Comparison of ENCODE assay signal across 7 cellular contexts in genomic region chr1:114482585-114482984, GRCh38. TPM values are rescaled to one million over a fixed set of nuclear protein-coding genes. Genes with fewer than 3 reads are reported as not detected.
DNase-seq lines count a peak whose midpoint lies in the region; ATAC-seq and TF ChIP-seq lines count a peak whose summit lies in the region.

No MANE protein-coding gene starts in this region.

- H3K27ac ChIP-seq in GM23338 (ENCODE audit: low read depth) (no peak overlapping the region), OCI-LY7 (ENCODE audit: low read depth, low read length, poor library complexity, severe bottlenecking) (peak overlapping the region; percentile 72)

- H3K9me3 ChIP-seq in OCI-LY7 (ENCODE audit: low read length): peaks cover 32% of the 10 kb centered on the region

- POLR2A ChIA-PET in OCI-LY7 (lab: Charles Lee): interaction anchor here (0.6 to 1.3 kb wide), 5 partner anchors 18 to 1426 kb away, joined by 3 to 4 read pairs (median 4); no protein-coding TSS in a partner anchor

- no peaks in the 10 kb centered on the region for H3K27me3 ChIP-seq in GM23338 (ENCODE audit: insufficient read depth)

- no peak overlapping the region for H3K27ac Mint-ChIP-seq in GM23338
- peak overlapping the region; percentile 70 to 96 (median 89) for H3K27ac Mint-ChIP-seq in naive B cell

- H3K27me3 Mint-ChIP-seq in GM23338 (ENCODE audit: insufficient read depth, low read depth, poor library complexity) (peaks cover 4% of the 10 kb centered on the region), naive B cell (no peaks in the 10 kb centered on the region)

- H3K4me3 Mint-ChIP-seq in GM23338: no peak overlapping the region
- H3K4me3 Mint-ChIP-seq in naive B cell: peak overlapping the region; percentile 15 to 91 (median 77)

- no peak overlapping the region for H3K4me2 ChIP-seq in GM23338
- H3K4me2 ChIP-seq in OCI-LY7 (ENCODE audit: low read length): peak overlapping the region; percentile 50

- DNase-seq in GM23338 (ENCODE audit: low spot score) (peak; percentile 21), OCI-LY7 (ENCODE audit: low spot score) (peak; percentile 80), naive B cell (peak; percentile 75), foreskin fibroblast (no peak), NCI-H2029 treated with DMSO at 0.1 percent for 48 hours (lab: John Stamatoyannopoulos, UW) (no peak), NCI-H128 (lab: John Stamatoyannopoulos, UW; ENCODE audit: unreplicated experiment) (no peak)

- CTCF ChIA-PET in OCI-LY7 (lab: Charles Lee; ENCODE audit: unreplicated experiment): no interaction called here

- ATAC-seq in GM18870 (IDR thresholded peaks at IDR 0.05; ENCODE audit: unreplicated experiment) (peak; percentile 70), GM23338 (no peak; the same call in 2 of the 3 replicates), naive B cell (ENCODE audit: low read depth in 2 of 2) (peak; percentile 99)

- H3K4me3 ChIP-seq in GM23338: no peak overlapping the region
- peak overlapping the region; percentile 34 for H3K4me3 ChIP-seq in OCI-LY7 (ENCODE audit: low read depth, low read length, poor library complexity, severe bottlenecking)
- no peak overlapping the region for H3K4me3 ChIP-seq in foreskin fibroblast (ENCODE audit: low read depth in 1 of 2, low read length in 2 of 2)

- no peak overlapping the region for H2AFZ ChIP-seq in GM23338
- H2AFZ ChIP-seq in OCI-LY7 (ENCODE audit: low read length): no peak overlapping the region

- peaks cover 13% of the 10 kb centered on the region for H3K4me1 Mint-ChIP-seq in GM23338
- peaks cover 37 to 73% (median 41%) of the 10 kb centered on the region in 3 donors for H3K4me1 Mint-ChIP-seq in naive B cell

- H3F3A ChIP-seq in GM23338 (replicated peaks; ENCODE audit: low read depth): no peaks in the 10 kb centered on the region

- H3K36me3 Mint-ChIP-seq in GM23338 (ENCODE audit: low read depth): peaks cover 41% of the 10 kb centered on the region
- peaks cover 5 to 23% of the 10 kb centered on the region in 2 donors for H3K36me3 Mint-ChIP-seq in naive B cell

- no peaks in the 10 kb centered on the region for H3K36me3 ChIP-seq in GM23338 (ENCODE audit: insufficient read depth)
- H3K36me3 ChIP-seq in OCI-LY7 (ENCODE audit: insufficient read depth, low read length): peaks cover 64% of the 10 kb centered on the region

- peaks cover 100% of the 10 kb centered on the region for H3K79me2 ChIP-seq in GM23338 (replicated peaks; ENCODE audit: insufficient read depth)
- peaks cover 96% of the 10 kb centered on the region for H3K79me2 ChIP-seq in OCI-LY7 (ENCODE audit: insufficient read depth, low read depth, low read length)

- H3K9me3 Mint-ChIP-seq in GM23338 (peaks cover 16% of the 10 kb centered on the region), naive B cell (peaks cover 4 to 19% (median 12%) of the 10 kb centered on the region in 7 donors)

- no TSS peak for BruUV-seq in OCI-LY7 (replicated peaks; lab: Mats Ljungman, UMichigan)

- H4K20me1 ChIP-seq in GM23338 (replicated peaks; ENCODE audit: insufficient read depth) (peaks cover 12% of the 10 kb centered on the region), OCI-LY7 (ENCODE audit: insufficient read depth, low read length) (no peaks in the 10 kb centered on the region)

- H3K4me1 ChIP-seq in GM23338 (ENCODE audit: insufficient read depth) (peaks cover 12% of the 10 kb centered on the region), OCI-LY7 (ENCODE audit: insufficient read depth, low read length, poor library complexity, severe bottlenecking) (peaks cover 19% of the 10 kb centered on the region)

- no peaks in the 10 kb centered on the region for H3K9me2 ChIP-seq in GM23338 (ENCODE audit: insufficient read depth)
- no peaks in the 10 kb centered on the region for H3K9me2 ChIP-seq in OCI-LY7 (ENCODE audit: insufficient read depth, low read length)

- no peak for TF ChIP-seq CTCF in GM23338 (conservative IDR thresholded peaks at IDR 0.05; ENCODE audit: low read depth in 2 of 2)
- TF ChIP-seq CTCF in OCI-LY7 (conservative IDR thresholded peaks at IDR 0.05; ENCODE audit: low read length): no peak
- TF ChIP-seq CTCF in foreskin fibroblast (IDR thresholded peaks at IDR 0.05; ENCODE audit: low read depth, low read length): no peak

- intact Hi-C loops in OCI-LY7 (cut with micrococcal nuclease; ENCODE audit: unreplicated experiment): loop anchor here (2.0 kb wide), 1 partner anchor 28 kb away; the partner anchor contains the start of gene TRIM33

TF ChIP-seq in GM23338, 12 proteins besides CTCF, POLR2A, EP300 and RAD21 (continues in another document):
- TF ChIP-seq NANOG (IDR thresholded peaks at IDR 0.05; ENCODE audit: borderline replicate concordance) (no peak), STAT1 (IDR thresholded peaks at IDR 0.05; ENCODE audit: unreplicated experiment) (no peak), POLR2AphosphoS5 (IDR thresholded peaks at IDR 0.05; ENCODE audit: low read depth) (no peak), ZNF462 (CRISPR knock-in tag; IDR thresholded peaks at IDR 0.05) (no peak), ETS1 (IDR thresholded peaks at IDR 0.05) (no peak), EZH2 (IDR thresholded peaks at IDR 0.05; ENCODE audit: low read depth, unreplicated experiment) (no peak), CREB1 (CRISPR knock-in tag; IDR thresholded peaks at IDR 0.05; ENCODE audit: low read depth) (no peak), ZNF114 (CRISPR knock-in tag; IDR thresholded peaks at IDR 0.05) (no peak), EZH2phosphoT487 (IDR thresholded peaks at IDR 0.05; ENCODE audit: unreplicated experiment) (no peak)

RNA-seq across cellular contexts. Expression of gene TRIM33, which starts 28.4 kb away (rescaled TPM):
- total RNA-seq in GM23338 (2014; rRNA removed; shearing (Covaris generic)): 46.6 and 51.1 TPM in 2 replicates
- polyA plus RNA-seq in GM23338 (2016; fragmentation: Nextera tagmentation; extraction: Ambion mirVana): 48.8 and 50.3 TPM in 2 replicates
- total RNA-seq in OCI-LY7 (2014; rRNA removed; shearing (Covaris generic)): 34.0 and 44.7 TPM in 2 replicates
- 43.0 and 44.2 TPM in 2 replicates for total RNA-seq in OCI-LY7 (2022)
- polyA plus RNA-seq in naive B cell (ENCODE audit: low read depth in 6 of 6): 10 to 100 TPM; 35.8 to 52.9 (median 46.6) TPM

Comparison
In these comparisons a context has a peak if more than half of its experiments do, and no peak if none do; other contexts are left out.
1. DNase-seq: peak in GM23338 (single experiment), OCI-LY7 (single experiment) and naive B cell (single experiment); none in foreskin fibroblast (0 of 2), NCI-H2029 treated with DMSO at 0.1 percent for 48 hours (single experiment) and NCI-H128 (single experiment).